Comparison of ENCODE assay signal across 1 cellular context in genomic region chr3:129207347-129207947, GRCh38.
TF ChIP-seq lines count a peak whose summit lies in the region.

No MANE protein-coding gene starts in this region.

TF ChIP-seq in K562, 482 proteins besides CTCF, POLR2A, EP300 and RAD21:
- TF ChIP-seq ZFP36 (IDR thresholded peaks at IDR 0.05; ENCODE audit: low read depth, low read length, partially characterized antibody) (no peak), ZNF316 (IDR thresholded peaks at IDR 0.05) (peak; percentile 69), C11orf30 (IDR thresholded peaks at IDR 0.05; ENCODE audit: low read depth) (peak; percentile 51)
- TF ChIP-seq, protein P1, sequence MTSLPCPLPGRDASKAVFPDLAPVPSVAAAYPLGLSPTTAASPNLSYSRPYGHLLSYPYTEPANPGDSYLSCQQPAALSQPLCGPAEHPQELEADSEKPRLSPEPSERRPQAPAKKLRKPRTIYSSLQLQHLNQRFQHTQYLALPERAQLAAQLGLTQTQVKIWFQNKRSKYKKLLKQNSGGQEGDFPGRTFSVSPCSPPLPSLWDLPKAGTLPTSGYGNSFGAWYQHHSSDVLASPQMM (CRISPR knock-in tag; IDR thresholded peaks at IDR 0.05) = no peak
